Comparison of ENCODE assay signal across 8 cellular contexts in the genomic region with DNA sequence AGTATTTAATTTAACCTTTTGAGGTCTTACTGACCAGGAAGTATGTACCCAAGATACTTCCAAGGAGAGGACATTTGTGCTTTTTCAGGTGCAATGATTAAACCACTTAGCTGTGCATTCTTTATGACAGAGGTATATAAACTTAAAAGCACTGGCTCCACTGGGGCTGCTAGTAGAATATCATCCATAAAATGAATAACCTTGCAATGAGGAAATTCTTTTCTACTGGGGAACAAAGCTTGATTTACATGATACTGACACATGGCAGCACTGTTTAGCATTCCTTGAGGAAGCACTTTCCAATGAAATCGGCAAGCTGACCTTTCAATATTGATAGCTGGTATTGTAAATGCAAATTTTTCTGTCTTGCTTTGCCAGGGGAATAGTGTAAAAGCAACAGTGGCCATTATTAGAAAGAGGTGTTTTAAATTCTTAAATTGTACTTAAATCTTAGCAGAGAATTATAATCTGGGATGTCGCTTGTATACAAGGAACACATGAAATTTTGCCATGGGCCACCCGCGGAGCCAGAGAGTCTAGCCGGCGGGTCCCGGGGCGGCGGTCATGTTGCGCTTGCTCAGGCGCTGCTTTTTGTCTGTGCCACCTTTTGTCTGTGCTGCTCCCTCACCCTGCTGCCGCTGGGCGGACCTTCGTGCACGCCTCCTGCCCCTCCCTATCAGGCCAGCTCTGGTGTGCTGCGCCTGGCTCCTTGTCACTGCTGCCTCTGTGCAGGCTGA. TPM values are rescaled to one million over a fixed set of nuclear protein-coding genes. Genes with fewer than 3 reads are reported as not detected.
DNase-seq lines count a peak whose midpoint lies in the region; ATAC-seq and TF ChIP-seq lines count a peak whose summit lies in the region.

No MANE protein-coding gene starts in this region.

- H3K36me3 ChIP-seq in ACC112 (ENCODE audit: insufficient read depth, low read length) (no peaks in the 10 kb centered on the region), kidney epithelial cell (ENCODE audit: control insufficient read depth, insufficient read depth, low read length) (no peaks in the 10 kb centered on the region)

- no peaks in the 10 kb centered on the region for H3K79me2 ChIP-seq in ACC112 (ENCODE audit: control insufficient read depth, insufficient read depth, low read length, unreplicated experiment)

- DNase-seq in NCI-H2227 (lab: John Stamatoyannopoulos, UW; ENCODE audit: unreplicated experiment): peak; percentile 87
- peak; percentile 60 for DNase-seq in activated CD4-positive, CD25-positive, alpha-beta regulatory T cell treated with anti-CD3 and anti-CD28 coated beads, Interleukin-2, amount 50 U/mL, for 72 hours
- DNase-seq in cerebellar cortex (ENCODE audit: low spot score): peak; percentile 87
- no peak for DNase-seq in kidney epithelial cell (ENCODE audit: low read depth)
- DNase-seq in stimulated activated CD4-positive, alpha-beta T cell treated with anti-CD3 and anti-CD28 coated beads, Interleukin-2, amount 100 ng/mL, for 4 hours (ENCODE audit: low read depth): peak; percentile 53

- peaks cover 3% of the 10 kb centered on the region for H3K4me1 ChIP-seq in ACC112 (ENCODE audit: control insufficient read depth, insufficient read depth, low read length, unreplicated experiment)

- TF ChIP-seq CTCF in kidney epithelial cell (IDR thresholded peaks at IDR 0.05; ENCODE audit: insufficient read depth, low read length, poor library complexity, severe bottlenecking): peak; percentile 13

- peak overlapping the region; percentile 92 for H2AFZ ChIP-seq in ACC112 (ENCODE audit: low read length, unreplicated experiment)

- peak overlapping the region; percentile 66 for H3K4me3 ChIP-seq in ACC112 (ENCODE audit: low read depth, low read length)
- peak overlapping the region; percentile 1 for H3K4me3 ChIP-seq in kidney epithelial cell (ENCODE audit: low read depth, low read length)

- peak; percentile 98 for ATAC-seq in GM18909 (IDR thresholded peaks at IDR 0.05; ENCODE audit: poor library complexity, unreplicated experiment)
- peak; percentile 100 for ATAC-seq in HG03108 (IDR thresholded peaks at IDR 0.05; ENCODE audit: unreplicated experiment)

- no peak overlapping the region for H3K27ac ChIP-seq in ACC112 (ENCODE audit: low read depth, low read length)

- H3K27me3 ChIP-seq in ACC112 (ENCODE audit: insufficient read depth, low read length) (no peaks in the 10 kb centered on the region), kidney epithelial cell (ENCODE audit: control insufficient read depth, insufficient read depth, low read length) (no peaks in the 10 kb centered on the region)

RNA-seq across cellular contexts. Expression of a gene that starts 20.9 kb away (rescaled TPM):
- 11.0 and 11.6 TPM in 2 replicates for total RNA-seq in kidney epithelial cell

RNA-seq across cellular contexts. Expression of a gene that starts 37.0 kb away (rescaled TPM):
- 25.3 and 35.7 TPM in 2 replicates for total RNA-seq in kidney epithelial cell
